In genomic region chr12:101165319-101165718, GRCh38 we compare ENCODE assay signal across 17 cellular contexts. TPM values are rescaled to one million over a fixed set of nuclear protein-coding genes. Genes with fewer than 3 reads are reported as not detected.
DNase-seq lines count a peak whose midpoint lies in the region; ATAC-seq, FAIRE-seq and TF ChIP-seq lines count a peak whose summit lies in the region.
"Had no signal": no experiment of that assay in that cellular context is flagged by ENCODE, and none has a peak within 500 bp of the region (broad histone marks: within the 10 kb centered on the region; RNA-seq: fewer than 3 reads in every experiment).

No MANE protein-coding gene starts in this region.

- H3K27me3 Mint-ChIP-seq in glutamatergic neuron (ENCODE audit: unreplicated experiment): peaks cover 2% of the 10 kb centered on the region
- H3K27me3 Mint-ChIP-seq in activated CD8-positive, alpha-beta memory T cell treated with anti-CD3 and anti-CD28 coated beads, Interleukin-2, amount 10 ng/mL, durations not matched to agents 7 days and 5 days: no peaks in the 10 kb centered on the region
- H3K27me3 Mint-ChIP-seq: CD8-positive, alpha-beta memory T cell had no signal

- no peak for TF ChIP-seq POLR2A in GM18505 (IDR thresholded peaks at IDR 0.05; ENCODE audit: borderline replicate concordance, extremely low read depth, insufficient read depth, insufficient read length)

- no peak overlapping the region for H3K4me3 ChIP-seq in tibial artery
- H3K4me3 ChIP-seq: GM23248 had no signal

- no peaks in the 10 kb centered on the region for H3K9me3 Mint-ChIP-seq in glutamatergic neuron (ENCODE audit: unreplicated experiment)
- no peaks in the 10 kb centered on the region for H3K9me3 Mint-ChIP-seq in activated CD8-positive, alpha-beta memory T cell treated with anti-CD3 and anti-CD28 coated beads, Interleukin-2, amount 10 ng/mL, durations not matched to agents 7 days and 5 days (ENCODE audit: low read depth)
- H3K9me3 Mint-ChIP-seq: CD8-positive, alpha-beta memory T cell had no signal

- intact Hi-C loops in tibial artery (cut with DNase I; ENCODE audit: low total_unique reads): no loop called here

- no peaks in the 10 kb centered on the region for H3K4me1 ChIP-seq in tibial artery
- H3K4me1 ChIP-seq: Caco-2 had no signal

- CTCF ChIA-PET in RWPE1 (lab: Yijun Ruan, JAX): no interaction called here
- CTCF ChIA-PET in activated CD8-positive, alpha-beta memory T cell treated with anti-CD3 and anti-CD28 coated beads, Interleukin-2, amount 10 ng/mL, durations not matched to agents 7 days and 5 days (lab: Charles Lee): no interaction called here

- H3K4me3 Mint-ChIP-seq in glutamatergic neuron (ENCODE audit: unreplicated experiment): no peak overlapping the region
- no peak overlapping the region for H3K4me3 Mint-ChIP-seq in activated CD8-positive, alpha-beta memory T cell treated with anti-CD3 and anti-CD28 coated beads, Interleukin-2, amount 10 ng/mL, durations not matched to agents 7 days and 5 days
- H3K4me3 Mint-ChIP-seq: CD14-positive monocyte; CD8-positive, alpha-beta memory T cell had no signal

- FAIRE-seq in endometrium (lab: Jason Lieb, UNC): peak; percentile 71
- FAIRE-seq: GM18507, H54 had no signal

- no peaks in the 10 kb centered on the region for H3K36me3 Mint-ChIP-seq in glutamatergic neuron (ENCODE audit: unreplicated experiment)
- H3K36me3 Mint-ChIP-seq in activated CD8-positive, alpha-beta memory T cell treated with anti-CD3 and anti-CD28 coated beads, Interleukin-2, amount 10 ng/mL, durations not matched to agents 7 days and 5 days: no peaks in the 10 kb centered on the region
- H3K36me3 Mint-ChIP-seq: CD14-positive monocyte; CD8-positive, alpha-beta memory T cell had no signal

- no peaks in the 10 kb centered on the region for H3K36me3 ChIP-seq in tibial artery

- H3K27ac Mint-ChIP-seq in glutamatergic neuron (ENCODE audit: unreplicated experiment): peak overlapping the region; percentile 20
- H3K27ac Mint-ChIP-seq in activated CD8-positive, alpha-beta memory T cell treated with anti-CD3 and anti-CD28 coated beads, Interleukin-2, amount 10 ng/mL, durations not matched to agents 7 days and 5 days: no peak overlapping the region
- H3K27ac Mint-ChIP-seq: CD14-positive monocyte; CD8-positive, alpha-beta memory T cell had no signal

- no peaks in the 10 kb centered on the region for H3K4me1 Mint-ChIP-seq in glutamatergic neuron (ENCODE audit: low read depth, unreplicated experiment)
- H3K4me1 Mint-ChIP-seq in activated CD8-positive, alpha-beta memory T cell treated with anti-CD3 and anti-CD28 coated beads, Interleukin-2, amount 10 ng/mL, durations not matched to agents 7 days and 5 days: no peaks in the 10 kb centered on the region
- H3K4me1 Mint-ChIP-seq: CD14-positive monocyte; CD8-positive, alpha-beta memory T cell had no signal

- H3K27ac ChIP-seq in RWPE1 (no peak overlapping the region), tibial artery (no peak overlapping the region)
- H3K27ac ChIP-seq: GM23248, HL-60 had no signal

- TF ChIP-seq CTCF in RWPE1 (conservative IDR thresholded peaks at IDR 0.05; ENCODE audit: low read depth) (no peak), glutamatergic neuron (IDR thresholded peaks at IDR 0.05; ENCODE audit: partially characterized antibody, unreplicated experiment) (no peak), tibial artery (IDR thresholded peaks at IDR 0.05) (no peak)

- H3K27me3 ChIP-seq in tibial artery: no peaks in the 10 kb centered on the region

- DNase-seq in RWPE1 (ENCODE audit: low spot score): peak; percentile 7
- DNase-seq in glutamatergic neuron: no peak
- DNase-seq in activated CD4-positive, alpha-beta T cell treated with anti-CD3 and anti-CD28 coated beads for 48 hours: no peak
- DNase-seq in tibial artery: no peak
- DNase-seq in activated CD8-positive, alpha-beta memory T cell treated with anti-CD3 and anti-CD28 coated beads, Interleukin-2, amount 10 ng/mL, durations not matched to agents 7 days and 5 days: no peak
- DNase-seq: Caco-2; CD8-positive, alpha-beta memory T cell; DMS53; GF-D8; GM23248 had no signal

- POLR2A ChIA-PET in RWPE1 (lab: Yijun Ruan, JAX; ENCODE audit: low non-redundant PET): no interaction called here

- no peaks in the 10 kb centered on the region for H3K9me3 ChIP-seq in tibial artery

- ATAC-seq in activated CD8-positive, alpha-beta memory T cell treated with anti-CD3 and anti-CD28 coated beads, Interleukin-2, amount 10 ng/mL, durations not matched to agents 7 days and 5 days: no peak
- no peak for ATAC-seq in GM18505 (IDR thresholded peaks at IDR 0.05; ENCODE audit: unreplicated experiment)

RNA-seq across cellular contexts. Expression of gene SLC5A8, which starts 44.7 kb away (rescaled TPM):
- not detected for total RNA-seq in glutamatergic neuron (ENCODE audit: unreplicated experiment)
- total RNA-seq in activated CD8-positive, alpha-beta memory T cell treated with anti-CD3 and anti-CD28 coated beads, Interleukin-2, amount 10 ng/mL, durations not matched to agents 7 days and 5 days: not detected
- total RNA-seq: A673; Caco-2; CD8-positive, alpha-beta memory T cell; GM23248 had no signal
